21 cellular contexts compared by ENCODE assay signal in the genomic region with DNA sequence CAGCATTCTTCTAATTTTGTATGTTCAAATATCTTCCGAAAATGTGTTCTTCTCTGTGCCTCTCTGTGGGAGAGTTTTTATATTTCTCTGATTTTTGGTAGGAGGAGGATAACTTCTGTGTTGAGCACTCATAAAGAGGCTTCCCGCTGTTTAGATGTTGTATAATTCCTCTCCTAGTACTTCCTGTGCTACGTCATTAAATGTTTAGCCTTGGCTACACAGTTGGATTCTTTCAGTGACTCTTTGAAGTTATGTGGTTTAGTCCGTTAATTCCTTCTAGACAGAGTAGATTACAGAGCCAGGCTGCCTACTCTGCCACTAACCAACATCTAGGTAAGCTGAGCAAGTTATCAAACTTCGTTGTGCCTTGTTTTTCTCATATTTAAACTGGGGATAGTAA.
DNase-seq lines count a peak whose midpoint lies in the region; FAIRE-seq and TF ChIP-seq lines count a peak whose summit lies in the region.
"Had no signal": no experiment of that assay in that cellular context is flagged by ENCODE, and none has a peak within 500 bp of the region (broad histone marks: within the 10 kb centered on the region; RNA-seq: fewer than 3 reads in every experiment).

No MANE protein-coding gene starts in this region.

- DNase-seq in ELR (ENCODE audit: low read depth) (peak; percentile 7), HEK293T (ENCODE audit: extremely low spot score) (peak; percentile 26), astrocyte of the hippocampus (ENCODE audit: low read depth, low spot score) (peak; percentile 46), DMS79 treated with DMSO at 0.1 percent for 48 hours (lab: John Stamatoyannopoulos, UW) (no peak), mesendoderm (no peak), breast epithelium (ENCODE audit: low spot score in 2 of 2) (no peak)
- DNase-seq: 8988T; C1 segment of cervical spinal cord; Calu3; CD4-positive, alpha-beta memory T cell; COR-L47; DMS53; DND-41; GDM1; GOT3; H7; HCEC 1CT; HFFc6 had no signal

- no peak overlapping the region for H3K56ac ChIP-seq in mesendoderm (ENCODE audit: low read length)

- no peak for TF ChIP-seq CTCF in breast epithelium (IDR thresholded peaks at IDR 0.05)

- TF ChIP-seq POLR2A in breast epithelium (IDR thresholded peaks at IDR 0.05): no peak

- H3K4ac ChIP-seq in mesendoderm (ENCODE audit: low read depth, low read length): no peak overlapping the region

- H4K8ac ChIP-seq in mesendoderm (ENCODE audit: low read depth, low read length): no peak overlapping the region

- H2BK5ac ChIP-seq in mesendoderm (ENCODE audit: low read length): no peak overlapping the region

- H3K27ac ChIP-seq in mesendoderm (ENCODE audit: low read depth, low read length) (no peak overlapping the region), breast epithelium (no peak overlapping the region)
- H3K27ac ChIP-seq: A549 had no signal

- H3K36me3 ChIP-seq in mesendoderm (ENCODE audit: control insufficient read depth, insufficient read depth, low read length) (no peaks in the 10 kb centered on the region), breast epithelium (no peaks in the 10 kb centered on the region)

- H3K79me2 ChIP-seq in mesendoderm (ENCODE audit: control insufficient read depth, insufficient read depth, low read length): no peaks in the 10 kb centered on the region

- intact Hi-C loops in breast epithelium (cut with DNase I; ENCODE audit: low total_unique reads): no loop called here

- H4K5ac ChIP-seq in mesendoderm (ENCODE audit: low read length): no peak overlapping the region

- H3K27me3 ChIP-seq in mesendoderm (ENCODE audit: insufficient read depth, low read length, poor library complexity) (peaks cover 2% of the 10 kb centered on the region), breast epithelium (no peaks in the 10 kb centered on the region)

- no peak overlapping the region for H2BK120ac ChIP-seq in mesendoderm (ENCODE audit: low read depth, low read length)

- CTCF ChIA-PET in HEK293T (lab: Yijun Ruan, JAX): no interaction called here

- H3K9ac ChIP-seq in mesendoderm (ENCODE audit: low read length): no peak overlapping the region

- H3K23ac ChIP-seq in mesendoderm (ENCODE audit: low read length): no peak overlapping the region

- WGBS in mesendoderm (ENCODE audit: extremely low coverage, insufficient coverage, low lambda C conversion rate): no CpG with 5 or more reads among the region's 5 CpGs

- H3K4me3 ChIP-seq in mesendoderm (ENCODE audit: low read length) (no peak overlapping the region), breast epithelium (no peak overlapping the region)
- H3K4me3 ChIP-seq: A549, GM12878 had no signal

- peaks cover 0 to 10% of the 10 kb centered on the region in 2 donors for H3K9me3 ChIP-seq in breast epithelium
- H3K9me3 ChIP-seq: A549 had no signal

- H2BK15ac ChIP-seq in mesendoderm (replicated peaks; ENCODE audit: low read depth): no peak overlapping the region

- POLR2A ChIA-PET in HEK293T (lab: Yijun Ruan, JAX): no interaction called here

- peak; percentile 80 for FAIRE-seq in endometrium (lab: Jason Lieb, UNC)
- FAIRE-seq: A549, GM12878 had no signal

- no peak overlapping the region for H3K18ac ChIP-seq in mesendoderm (ENCODE audit: low read length)

- H3K4me2 ChIP-seq in mesendoderm (ENCODE audit: low read length): no peak overlapping the region
- H3K4me2 ChIP-seq: A549 had no signal

- no peaks in the 10 kb centered on the region for H3K79me1 ChIP-seq in mesendoderm (ENCODE audit: low read length)

- H3K4me1 ChIP-seq in mesendoderm (ENCODE audit: control insufficient read depth, low read depth, low read length) (no peaks in the 10 kb centered on the region), breast epithelium (no peaks in the 10 kb centered on the region)
- H3K4me1 ChIP-seq: A549 had no signal

- H2AK5ac ChIP-seq in mesendoderm (ENCODE audit: low read length): no peak overlapping the region

TF ChIP-seq in HEK293T, 16 proteins besides CTCF, POLR2A, EP300 and RAD21:
- TF ChIP-seq NFRKB (IDR thresholded peaks at IDR 0.05): no peak
- TF ChIP-seq FOXK2 (IDR thresholded peaks at IDR 0.05): no peak
- no peak for TF ChIP-seq CTBP1 (IDR thresholded peaks at IDR 0.05; ENCODE audit: borderline replicate concordance)
- no peak for TF ChIP-seq TARDBP (IDR thresholded peaks at IDR 0.05)
- no peak for TF ChIP-seq HDGF (IDR thresholded peaks at IDR 0.05; ENCODE audit: borderline replicate concordance)
- no peak for TF ChIP-seq SP1 (IDR thresholded peaks at IDR 0.05)
- TF ChIP-seq ARNT (IDR thresholded peaks at IDR 0.05): no peak

Comparison
In these comparisons a context has a peak if more than half of its experiments do, and no peak if none do; other contexts are left out.
1. DNase-seq: peak in ELR (single experiment), HEK293T (single experiment) and astrocyte of the hippocampus (single experiment); none in DMS79 treated with DMSO at 0.1 percent for 48 hours (single experiment), mesendoderm (single experiment) and breast epithelium (0 of 2).